14 cellular contexts compared by ENCODE assay signal in genomic region chr14:97061198-97061597, GRCh38.
"Had no signal": no experiment of that assay in that cellular context is flagged by ENCODE, and none has a peak within 500 bp of the region (broad histone marks: within the 10 kb centered on the region; RNA-seq: fewer than 3 reads in every experiment).

No MANE protein-coding gene starts in this region.

- ATAC-seq: activated CD4-positive, CD25-positive, alpha-beta regulatory T cell treated with anti-CD3 and anti-CD28 coated beads, Interleukin-2, amount 50 U/mL, for 24 hours; left lung; stimulated activated naive B cell treated with anti-CD40 and anti-IgM and Interleukin-4, amounts not matched to agents 10 μg/mL and 1 μg/mL and 100 μg/mL, for 72 hours had no signal

- DNase-seq: activated CD4-positive, alpha-beta memory T cell treated with anti-CD3 and anti-CD28 coated beads, Interleukin-2, amount 10 ng/mL, durations not matched to agents 7 days and 5 days; activated CD4-positive, alpha-beta T cell treated with anti-CD3 and anti-CD28 coated beads, Interleukin-2, amount 10 ng/mL, durations not matched to agents 24 days and 14 days; activated effector memory CD4-positive, alpha-beta T cell treated with anti-CD3 and anti-CD28 coated beads, Interleukin-2, amount 50 U/mL, for 16 hours; activated T-cell treated with anti-CD3 and anti-CD28 coated beads for 4 hours; left lung; occipital lobe; right lobe of liver; small intestine; stimulated activated CD4-positive, alpha-beta T cell treated with anti-CD3 and anti-CD28 coated beads, Interleukin-2, amount 100 ng/mL, for 24 hours; stimulated activated naive B cell treated with anti-CD40 and anti-IgM and Interleukin-4, amounts not matched to agents 10 μg/mL and 1 μg/mL and 100 μg/mL, for 72 hours had no signal

- H3K4me1 ChIP-seq: left lung, right lobe of liver had no signal

- H3K9me3 ChIP-seq: left lung, right lobe of liver, thoracic aorta had no signal

- H3K27ac ChIP-seq: epithelial cell of prostate, left lung, right lobe of liver, thoracic aorta, VCaP had no signal

- H3K36me3 ChIP-seq: left lung, right lobe of liver, thoracic aorta had no signal

- H3K4me3 ChIP-seq: left lung, right lobe of liver, thoracic aorta had no signal

- H3K27me3 ChIP-seq: right lobe of liver had no signal
